In the genomic region with DNA sequence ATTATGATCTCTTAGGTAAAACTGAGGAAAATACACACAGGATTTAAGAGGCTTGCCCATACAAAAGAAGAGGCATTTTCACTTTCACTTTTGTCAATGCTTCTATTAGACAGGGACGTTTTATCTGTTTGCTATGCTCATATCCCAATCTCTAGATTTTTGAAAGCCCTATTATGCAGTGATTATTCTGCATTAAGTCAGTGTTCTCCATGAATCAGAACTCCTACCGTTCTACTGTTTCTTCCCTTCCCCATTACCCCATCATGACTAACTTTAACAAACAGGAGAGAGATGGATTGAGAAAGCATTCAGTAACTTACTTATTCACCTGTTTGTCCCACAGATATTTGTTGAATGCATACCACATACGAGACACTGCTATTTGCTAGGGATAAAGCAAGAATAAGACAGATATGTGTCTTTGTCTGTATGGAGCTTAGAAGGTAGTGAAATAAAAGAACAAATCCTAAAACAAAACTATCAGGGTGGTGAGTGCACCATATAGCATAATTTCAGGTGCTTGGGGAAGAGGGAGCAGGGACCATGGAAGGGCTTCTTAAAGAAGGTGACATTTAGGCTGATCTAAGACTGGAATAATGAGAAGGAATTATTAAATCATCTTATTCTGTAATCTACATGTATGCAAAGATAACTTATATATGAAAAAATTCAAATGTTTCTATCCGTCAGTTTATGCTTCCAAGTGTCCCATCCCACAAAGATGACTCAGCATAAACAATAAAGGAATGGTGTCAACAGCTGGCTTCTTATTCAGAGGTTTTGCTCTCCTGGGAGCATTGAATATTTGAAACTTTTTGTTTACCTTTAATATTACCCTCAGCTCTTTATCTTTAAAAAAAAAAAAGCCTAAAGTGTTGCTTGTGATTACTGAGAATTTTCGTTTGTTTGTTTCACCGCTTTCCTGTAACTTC, we compare ENCODE assay signal across 1 cellular context.
A peak's percentile ranks its signal among the peaks of the same experiment; 100 is the strongest.
TF ChIP-seq lines count a peak whose summit lies in the region.

No MANE protein-coding gene starts in this region.

TF ChIP-seq in K562, 482 proteins besides CTCF, POLR2A, EP300 and RAD21 (continued from another document):
- TF ChIP-seq, protein P1, sequence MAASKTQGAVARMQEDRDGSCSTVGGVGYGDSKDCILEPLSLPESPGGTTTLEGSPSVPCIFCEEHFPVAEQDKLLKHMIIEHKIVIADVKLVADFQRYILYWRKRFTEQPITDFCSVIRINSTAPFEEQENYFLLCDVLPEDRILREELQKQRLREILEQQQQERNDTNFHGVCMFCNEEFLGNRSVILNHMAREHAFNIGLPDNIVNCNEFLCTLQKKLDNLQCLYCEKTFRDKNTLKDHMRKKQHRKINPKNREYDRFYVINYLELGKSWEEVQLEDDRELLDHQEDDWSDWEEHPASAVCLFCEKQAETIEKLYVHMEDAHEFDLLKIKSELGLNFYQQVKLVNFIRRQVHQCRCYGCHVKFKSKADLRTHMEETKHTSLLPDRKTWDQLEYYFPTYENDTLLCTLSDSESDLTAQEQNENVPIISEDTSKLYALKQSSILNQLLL (CRISPR knock-in tag; IDR thresholded peaks at IDR 0.05; ENCODE audit: borderline replicate concordance), result no peak
- TF ChIP-seq KHSRP (IDR thresholded peaks at IDR 0.05) (no peak), TARDBP (IDR thresholded peaks at IDR 0.05) (no peak), MAFK (IDR thresholded peaks at IDR 0.05; ENCODE audit: low read length) (peak; percentile 93), MAFG (tag; conservative IDR thresholded peaks at IDR 0.05) (peak; percentile 93), BACH1 (tag; IDR thresholded peaks at IDR 0.05) (peak; percentile 94), C11orf30 (IDR thresholded peaks at IDR 0.05; ENCODE audit: low read depth) (peak; percentile 91), ATF1 (CRISPR knock-in tag; IDR thresholded peaks at IDR 0.05) (no peak), ATF1 (tag; IDR thresholded peaks at IDR 0.05) (no peak), ZNF75A (CRISPR knock-in tag; IDR thresholded peaks at IDR 0.05) (no peak), KDM1A (IDR thresholded peaks at IDR 0.05) (no peak), ZNF239 (CRISPR knock-in tag; IDR thresholded peaks at IDR 0.05) (no peak), NFE2L1 (tag; IDR thresholded peaks at IDR 0.05; ENCODE audit: borderline replicate concordance, low read depth) (peak; percentile 89), NFE2 (IDR thresholded peaks at IDR 0.05; ENCODE audit: low read depth) (peak; percentile 86)
- TF ChIP-seq, protein P2, sequence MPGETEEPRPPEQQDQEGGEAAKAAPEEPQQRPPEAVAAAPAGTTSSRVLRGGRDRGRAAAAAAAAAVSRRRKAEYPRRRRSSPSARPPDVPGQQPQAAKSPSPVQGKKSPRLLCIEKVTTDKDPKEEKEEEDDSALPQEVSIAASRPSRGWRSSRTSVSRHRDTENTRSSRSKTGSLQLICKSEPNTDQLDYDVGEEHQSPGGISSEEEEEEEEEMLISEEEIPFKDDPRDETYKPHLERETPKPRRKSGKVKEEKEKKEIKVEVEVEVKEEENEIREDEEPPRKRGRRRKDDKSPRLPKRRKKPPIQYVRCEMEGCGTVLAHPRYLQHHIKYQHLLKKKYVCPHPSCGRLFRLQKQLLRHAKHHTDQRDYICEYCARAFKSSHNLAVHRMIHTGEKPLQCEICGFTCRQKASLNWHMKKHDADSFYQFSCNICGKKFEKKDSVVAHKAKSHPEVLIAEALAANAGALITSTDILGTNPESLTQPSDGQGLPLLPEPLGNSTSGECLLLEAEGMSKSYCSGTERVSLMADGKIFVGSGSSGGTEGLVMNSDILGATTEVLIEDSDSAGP (CRISPR knock-in tag; IDR thresholded peaks at IDR 0.05), result no peak
- TF ChIP-seq, protein P3, sequence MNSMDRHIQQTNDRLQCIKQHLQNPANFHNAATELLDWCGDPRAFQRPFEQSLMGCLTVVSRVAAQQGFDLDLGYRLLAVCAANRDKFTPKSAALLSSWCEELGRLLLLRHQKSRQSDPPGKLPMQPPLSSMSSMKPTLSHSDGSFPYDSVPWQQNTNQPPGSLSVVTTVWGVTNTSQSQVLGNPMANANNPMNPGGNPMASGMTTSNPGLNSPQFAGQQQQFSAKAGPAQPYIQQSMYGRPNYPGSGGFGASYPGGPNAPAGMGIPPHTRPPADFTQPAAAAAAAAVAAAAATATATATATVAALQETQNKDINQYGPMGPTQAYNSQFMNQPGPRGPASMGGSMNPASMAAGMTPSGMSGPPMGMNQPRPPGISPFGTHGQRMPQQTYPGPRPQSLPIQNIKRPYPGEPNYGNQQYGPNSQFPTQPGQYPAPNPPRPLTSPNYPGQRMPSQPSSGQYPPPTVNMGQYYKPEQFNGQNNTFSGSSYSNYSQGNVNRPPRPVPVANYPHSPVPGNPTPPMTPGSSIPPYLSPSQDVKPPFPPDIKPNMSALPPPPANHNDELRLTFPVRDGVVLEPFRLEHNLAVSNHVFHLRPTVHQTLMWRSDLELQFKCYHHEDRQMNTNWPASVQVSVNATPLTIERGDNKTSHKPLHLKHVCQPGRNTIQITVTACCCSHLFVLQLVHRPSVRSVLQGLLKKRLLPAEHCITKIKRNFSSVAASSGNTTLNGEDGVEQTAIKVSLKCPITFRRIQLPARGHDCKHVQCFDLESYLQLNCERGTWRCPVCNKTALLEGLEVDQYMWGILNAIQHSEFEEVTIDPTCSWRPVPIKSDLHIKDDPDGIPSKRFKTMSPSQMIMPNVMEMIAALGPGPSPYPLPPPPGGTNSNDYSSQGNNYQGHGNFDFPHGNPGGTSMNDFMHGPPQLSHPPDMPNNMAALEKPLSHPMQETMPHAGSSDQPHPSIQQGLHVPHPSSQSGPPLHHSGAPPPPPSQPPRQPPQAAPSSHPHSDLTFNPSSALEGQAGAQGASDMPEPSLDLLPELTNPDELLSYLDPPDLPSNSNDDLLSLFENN (IDR thresholded peaks at IDR 0.05; ENCODE audit: low read depth in 2 of 2, low read length in 2 of 2), result no peak
TF ChIP-seq in K562: peak in this region for 8.
